Comparison of ENCODE assay signal across 1 cellular context in the genomic region with DNA sequence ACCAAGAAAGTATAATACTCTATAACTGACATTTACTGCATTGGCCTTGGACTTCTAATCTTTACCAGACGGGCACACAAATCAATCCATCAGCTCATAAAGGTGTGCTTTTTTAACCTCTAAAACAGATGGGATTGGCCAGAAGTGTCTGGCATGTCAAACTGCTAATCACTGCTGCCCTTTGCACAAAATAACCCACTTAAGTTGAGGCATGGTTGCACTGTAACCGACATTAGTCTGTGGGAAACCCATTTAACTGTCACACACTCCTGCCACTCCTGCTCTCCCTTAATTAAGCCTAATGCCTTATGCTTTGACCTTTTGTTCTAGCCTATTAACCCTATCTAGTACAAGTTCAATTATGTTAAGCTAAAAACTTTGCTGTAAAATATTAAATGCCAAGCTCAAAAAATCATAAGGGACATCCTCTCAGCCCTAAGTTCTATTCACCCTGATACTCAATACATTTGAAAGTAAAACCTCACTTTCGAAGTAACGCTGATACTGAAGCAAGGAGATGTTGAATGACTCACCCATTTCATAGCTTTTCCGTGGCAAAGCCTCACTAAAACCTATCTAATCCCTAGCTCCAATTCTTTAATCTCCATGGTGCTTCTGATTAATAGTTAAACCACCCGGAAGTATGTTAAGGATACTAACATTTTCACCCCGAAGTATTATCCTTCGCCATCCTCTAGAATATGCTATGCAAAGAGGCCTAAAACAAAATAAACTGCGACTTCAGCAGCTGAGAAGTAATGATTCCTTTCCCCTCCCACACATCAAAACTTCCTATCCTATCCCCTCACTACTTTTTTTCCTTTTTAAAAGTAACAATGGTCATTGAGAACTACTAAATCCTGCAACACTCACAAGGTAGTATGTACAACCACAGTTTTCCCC.
TF ChIP-seq lines count a peak whose summit lies in the region.

No MANE protein-coding gene starts in this region.

TF ChIP-seq in neural cell, 6 proteins besides CTCF, POLR2A, EP300 and RAD21 (continued from another document):
- TF ChIP-seq, protein P1, sequence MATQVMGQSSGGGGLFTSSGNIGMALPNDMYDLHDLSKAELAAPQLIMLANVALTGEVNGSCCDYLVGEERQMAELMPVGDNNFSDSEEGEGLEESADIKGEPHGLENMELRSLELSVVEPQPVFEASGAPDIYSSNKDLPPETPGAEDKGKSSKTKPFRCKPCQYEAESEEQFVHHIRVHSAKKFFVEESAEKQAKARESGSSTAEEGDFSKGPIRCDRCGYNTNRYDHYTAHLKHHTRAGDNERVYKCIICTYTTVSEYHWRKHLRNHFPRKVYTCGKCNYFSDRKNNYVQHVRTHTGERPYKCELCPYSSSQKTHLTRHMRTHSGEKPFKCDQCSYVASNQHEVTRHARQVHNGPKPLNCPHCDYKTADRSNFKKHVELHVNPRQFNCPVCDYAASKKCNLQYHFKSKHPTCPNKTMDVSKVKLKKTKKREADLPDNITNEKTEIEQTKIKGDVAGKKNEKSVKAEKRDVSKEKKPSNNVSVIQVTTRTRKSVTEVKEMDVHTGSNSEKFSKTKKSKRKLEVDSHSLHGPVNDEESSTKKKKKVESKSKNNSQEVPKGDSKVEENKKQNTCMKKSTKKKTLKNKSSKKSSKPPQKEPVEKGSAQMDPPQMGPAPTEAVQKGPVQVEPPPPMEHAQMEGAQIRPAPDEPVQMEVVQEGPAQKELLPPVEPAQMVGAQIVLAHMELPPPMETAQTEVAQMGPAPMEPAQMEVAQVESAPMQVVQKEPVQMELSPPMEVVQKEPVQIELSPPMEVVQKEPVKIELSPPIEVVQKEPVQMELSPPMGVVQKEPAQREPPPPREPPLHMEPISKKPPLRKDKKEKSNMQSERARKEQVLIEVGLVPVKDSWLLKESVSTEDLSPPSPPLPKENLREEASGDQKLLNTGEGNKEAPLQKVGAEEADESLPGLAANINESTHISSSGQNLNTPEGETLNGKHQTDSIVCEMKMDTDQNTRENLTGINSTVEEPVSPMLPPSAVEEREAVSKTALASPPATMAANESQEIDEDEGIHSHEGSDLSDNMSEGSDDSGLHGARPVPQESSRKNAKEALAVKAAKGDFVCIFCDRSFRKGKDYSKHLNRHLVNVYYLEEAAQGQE (IDR thresholded peaks at IDR 0.05; ENCODE audit: borderline replicate concordance) = no peak
